Comparison of ENCODE assay signal across 10 cellular contexts in genomic region chr3:10223676-10224639, GRCh38. TPM values are rescaled to one million over a fixed set of nuclear protein-coding genes. Genes with fewer than 3 reads are reported as not detected.
DNase-seq lines count a peak whose midpoint lies in the region; ATAC-seq and TF ChIP-seq lines count a peak whose summit lies in the region.
"Had no signal": no experiment of that assay in that cellular context is flagged by ENCODE, and none has a peak within 500 bp of the region (broad histone marks: within the 10 kb centered on the region; RNA-seq: fewer than 3 reads in every experiment).

No MANE protein-coding gene starts in this region.

- no peaks in the 10 kb centered on the region for H3K27me3 Mint-ChIP-seq in activated CD8-positive, alpha-beta T cell treated with anti-CD3 and anti-CD28 coated beads for 36 hours
- H3K27me3 Mint-ChIP-seq in mesothelial cell of epicardium (ENCODE audit: low read depth) = no peaks in the 10 kb centered on the region

- no peaks in the 10 kb centered on the region for H3K9me3 Mint-ChIP-seq in activated CD8-positive, alpha-beta T cell treated with anti-CD3 and anti-CD28 coated beads for 36 hours
- H3K9me3 Mint-ChIP-seq in mesothelial cell of epicardium = no peaks in the 10 kb centered on the region
- H3K9me3 Mint-ChIP-seq: brain had no signal

- peak overlapping the region; percentile 57; the same call in 1 of the 2 replicates for H3K4ac ChIP-seq in IMR-90 (ENCODE audit: low read depth, low read length)

- H3K9me1 ChIP-seq in IMR-90 (ENCODE audit: insufficient read depth, low read length) = peaks cover 13% of the 10 kb centered on the region

- H4K91ac ChIP-seq in IMR-90 (ENCODE audit: insufficient read depth, low read depth, low read length) = no peak overlapping the region

- H3K4me1 ChIP-seq in DOHH2 (ENCODE audit: control insufficient read depth, low read length) (peaks cover 98% of the 10 kb centered on the region), IMR-90 (ENCODE audit: control insufficient read depth, insufficient read depth, low read length) (peaks cover 8% of the 10 kb centered on the region)

- H2BK20ac ChIP-seq in IMR-90 (ENCODE audit: low read depth, low read length) = 0 out of 2 replicates have a peak overlapping the region, but pooled peaks have one; percentile 50

- H3K27ac ChIP-seq in DOHH2 (ENCODE audit: low read depth, low read length) (peak overlapping the region; percentile 99), IMR-90 (ENCODE audit: insufficient read depth, low read length) (no peak overlapping the region; the same call in 1 of the 2 replicates)

- no peak overlapping the region for H2AFZ ChIP-seq in IMR-90 (replicated peaks; ENCODE audit: low read length, poor library complexity)

- H3K4me3 ChIP-seq in DOHH2 (ENCODE audit: low read length) (peak overlapping the region; percentile 25; the same call in 1 of the 2 replicates), IMR-90 (ENCODE audit: insufficient read depth, low read depth, low read length) (no peak overlapping the region)
- H3K4me3 ChIP-seq: right lobe of liver had no signal

- H4K5ac ChIP-seq in IMR-90 (ENCODE audit: low read depth, low read length) = no peak overlapping the region

- 0 out of 2 replicates have a peak overlapping the region, but pooled peaks have one; percentile 24 for H2AK5ac ChIP-seq in IMR-90 (ENCODE audit: low read depth, low read length)

- no peak overlapping the region; the same call in 2 of the 3 replicates for H2BK15ac ChIP-seq in IMR-90 (ENCODE audit: low read depth, low read length)

- POLR2A ChIA-PET in IMR-90 (lab: Charles Lee; ENCODE audit: unreplicated experiment) = no interaction called here
- POLR2A ChIA-PET in activated CD8-positive, alpha-beta T cell treated with anti-CD3 and anti-CD28 coated beads for 36 hours (lab: Charles Lee) = interaction anchor here (0.9 to 2.0 kb wide), 9 partner anchors 18 to 71 kb away, joined by 3 to 7 read pairs (median 4); partner anchors contain the start of gene TATDN2

- H3K4me2 ChIP-seq in DOHH2 (ENCODE audit: low read length) (peak overlapping the region; percentile 100), IMR-90 (ENCODE audit: low read depth, low read length) (no peak overlapping the region)

- no peak overlapping the region; a peak in 1 of 4 replicates for H4K8ac ChIP-seq in IMR-90 (ENCODE audit: low read depth in 2 of 2, low read length in 2 of 2)

- H3K9me3 ChIP-seq in DOHH2 (ENCODE audit: control insufficient read depth, insufficient read depth, low read length) (no peaks in the 10 kb centered on the region), IMR-90 (ENCODE audit: control insufficient read depth, insufficient read depth, low read length) (no peaks in the 10 kb centered on the region)
- H3K9me3 ChIP-seq: right lobe of liver had no signal

- peaks cover 11% of the 10 kb centered on the region for H3K36me3 Mint-ChIP-seq in activated CD8-positive, alpha-beta T cell treated with anti-CD3 and anti-CD28 coated beads for 36 hours (ENCODE audit: low read depth)
- peaks cover 2% of the 10 kb centered on the region for H3K36me3 Mint-ChIP-seq in mesothelial cell of epicardium

- H3K4me1 Mint-ChIP-seq in activated CD8-positive, alpha-beta T cell treated with anti-CD3 and anti-CD28 coated beads for 36 hours (ENCODE audit: low read depth) = peaks cover 60% of the 10 kb centered on the region
- peaks cover 11% of the 10 kb centered on the region for H3K4me1 Mint-ChIP-seq in mesothelial cell of epicardium

- BruUV-seq in IMR-90 (replicated peaks; lab: Mats Ljungman, UMichigan) = no TSS peak

- no peak overlapping the region for H3K56ac ChIP-seq in IMR-90 (ENCODE audit: extremely low read depth, insufficient read depth, low read length)

- no peak overlapping the region for H3K23ac ChIP-seq in IMR-90 (ENCODE audit: low read depth, low read length)

- H3K14ac ChIP-seq in IMR-90 (replicated peaks; ENCODE audit: low read depth, low read length) = no peak overlapping the region

- no peak overlapping the region for H3K18ac ChIP-seq in IMR-90 (ENCODE audit: low read depth, low read length)

- H3K36me3 ChIP-seq in DOHH2 (ENCODE audit: control insufficient read depth, low read length) = peaks cover 59% of the 10 kb centered on the region
- peaks cover 19% of the 10 kb centered on the region for H3K36me3 ChIP-seq in IMR-90 (ENCODE audit: control insufficient read depth, insufficient read depth, low read length)

- no peaks in the 10 kb centered on the region for H3K9me2 ChIP-seq in DOHH2 (replicated peaks; ENCODE audit: control insufficient read depth, low read length)

- CTCF ChIA-PET in IMR-90 (lab: Yijun Ruan, JAX) = interaction anchor here (0.9 kb wide), 1 partner anchor 82 kb away, joined by 3 read pairs; the partner anchor contains the start of gene VHL
- CTCF ChIA-PET in activated CD8-positive, alpha-beta T cell treated with anti-CD3 and anti-CD28 coated beads for 36 hours (lab: Charles Lee) = interaction anchor here (0.8 to 1.7 kb wide), 12 partner anchors 9 to 82 kb away, joined by 3 to 11 read pairs (median 4); partner anchors contain the start of genes IRAK2 and VHL

- peak overlapping the region; percentile 57 for H2AK9ac ChIP-seq in IMR-90 (replicated peaks; ENCODE audit: low read depth, low read length, poor library complexity)

- peak overlapping the region; percentile 55 for H2BK5ac ChIP-seq in IMR-90 (ENCODE audit: low read depth, low read length, poor library complexity, severe bottlenecking)

- H3K27ac Mint-ChIP-seq in activated CD8-positive, alpha-beta T cell treated with anti-CD3 and anti-CD28 coated beads for 36 hours = peak overlapping the region; percentile 36
- no peak overlapping the region for H3K27ac Mint-ChIP-seq in mesothelial cell of epicardium

- no peak overlapping the region for H3K9ac ChIP-seq in IMR-90 (ENCODE audit: low read depth, low read length)

- no peak for TF ChIP-seq POLR2A in IMR-90 (IDR thresholded peaks at IDR 0.05; ENCODE audit: low read depth, low read length)

- ATAC-seq in GM21390 (IDR thresholded peaks at IDR 0.05; ENCODE audit: unreplicated experiment) = peak; percentile 62
- ATAC-seq in IMR-90 (ENCODE audit: low read depth) = no peak
- ATAC-seq in activated CD8-positive, alpha-beta T cell treated with anti-CD3 and anti-CD28 coated beads for 36 hours = peak; percentile 31

- H3K4me3 Mint-ChIP-seq in activated CD8-positive, alpha-beta T cell treated with anti-CD3 and anti-CD28 coated beads for 36 hours = no peak overlapping the region
- no peak overlapping the region for H3K4me3 Mint-ChIP-seq in mesothelial cell of epicardium
- H3K4me3 Mint-ChIP-seq: brain had no signal

- H3F3A ChIP-seq in DOHH2 (ENCODE audit: control insufficient read depth, insufficient read depth) = peaks cover 40% of the 10 kb centered on the region

- 76% methylated on average over 3 of the region's 10 CpGs; no CpG with 5 or more reads in 1 of the 2 experiments for WGBS in IMR-90 (ENCODE audit: extremely low coverage in 2 of 2, insufficient read length in 1 of 2), 2 experiments

- dilution Hi-C loops in IMR-90 (cut with HindIII; ENCODE audit: low sequenced_read_pairs, unreplicated experiment) = no loop called here

- H2BK120ac ChIP-seq in IMR-90 (ENCODE audit: low read depth, low read length) = peak overlapping the region; percentile 34; the same call in 1 of the 2 replicates

- TF ChIP-seq RAD21 in IMR-90 (IDR thresholded peaks at IDR 0.05; ENCODE audit: low read length) = no peak

- intact Hi-C loops in IMR-90 (cut with micrococcal nuclease) = loop anchor here (2.0 to 10.0 kb wide), 2 partner anchors 291 to 509 kb away; partner anchors contain the start of gene CRELD1
- intact Hi-C loops in activated CD8-positive, alpha-beta T cell treated with anti-CD3 and anti-CD28 coated beads for 36 hours (cut with micrococcal nuclease) = loop anchor here (10.0 kb wide), 1 partner anchor 59 kb away; the partner anchor contains the start of gene IRAK2

- in situ Hi-C loops in IMR-90 (cut with MboI; ENCODE audit: low sequenced_read_pairs) = no loop called here

- H3K27me3 ChIP-seq in DOHH2 (ENCODE audit: control insufficient read depth, low read length) (no peaks in the 10 kb centered on the region), IMR-90 (ENCODE audit: control insufficient read depth, insufficient read depth, low read length) (no peaks in the 10 kb centered on the region)
- H3K27me3 ChIP-seq: right lobe of liver had no signal

- TF ChIP-seq CTCF in DOHH2 (IDR thresholded peaks at IDR 0.05; ENCODE audit: low read depth, low read length, poor library complexity, severe bottlenecking) = no peak
- no peak for TF ChIP-seq CTCF in IMR-90 (conservative IDR thresholded peaks at IDR 0.05; ENCODE audit: low read depth, low read length)
- TF ChIP-seq CTCF in activated CD8-positive, alpha-beta T cell treated with anti-CD3 and anti-CD28 coated beads for 36 hours (IDR thresholded peaks at IDR 0.05) = no peak
- no peak for TF ChIP-seq CTCF in mesothelial cell of epicardium (IDR thresholded peaks at IDR 0.05; ENCODE audit: unreplicated experiment)

- DNase-seq in IMR-90 (no peak), kidney glomerular epithelial cell (lab: John Stamatoyannopoulos, UW) (no peak), mesothelial cell of epicardium (ENCODE audit: low spot score in 2 of 2, unreplicated experiment in 2 of 2) (no peak), NCI-H510A treated with DMSO at 0.1 percent for 48 hours (lab: John Stamatoyannopoulos, UW) (no peak)
- DNase-seq in activated CD8-positive, alpha-beta T cell treated with anti-CD3 and anti-CD28 coated beads for 36 hours = peak; percentile 66
- DNase-seq in stimulated activated CD8-positive, alpha-beta memory T cell treated with anti-CD3 and anti-CD28 coated beads, Interleukin-7, amount 100 ng/mL, for 4 hours (ENCODE audit: low read depth in 2 of 2) = peak; percentile 10 to 37

- H3K79me1 ChIP-seq in IMR-90 (ENCODE audit: low read depth in 1 of 2, low read length in 2 of 2) = peaks cover 3 to 17% of the 10 kb centered on the region in 2 experiments; a peak in 2 of 4 replicates

- 0 out of 2 replicates have a peak, but pooled peaks cover 2% of the 10 kb centered on the region for H3K79me2 ChIP-seq in DOHH2 (ENCODE audit: control insufficient read depth, low read length)

- no peaks in the 10 kb centered on the region for H4K20me1 ChIP-seq in DOHH2 (ENCODE audit: control insufficient read depth, insufficient read depth, low read depth, low read length)
- no peaks in the 10 kb centered on the region for H4K20me1 ChIP-seq in IMR-90 (ENCODE audit: insufficient read depth, low read length)

RNA-seq across cellular contexts. Expression of gene TATDN2, which starts 24.3 kb away (rescaled TPM):
- total RNA-seq in IMR-90 (2012; rRNA removed) (7.8 and 9.0 TPM in 2 replicates), mesothelial cell of epicardium (38.7 to 40.6 TPM (median 40.2 TPM) in 3 replicates)
- 15.0 and 18.8 TPM in 2 replicates for polyA plus RNA-seq in IMR-90 (2012; rRNA removed)
- polyA plus RNA-seq in IMR-90 (2012; cell fraction: cytosol; rRNA removed) = 9.1 and 10.1 TPM in 2 replicates
- polyA plus RNA-seq in IMR-90 (2012; cell fraction: nucleus; rRNA removed; ENCODE audit: low replicate concordance) = 11.1 and 22.6 TPM in 2 replicates
- 10 to 100 TPM; 37.1 to 38.5 TPM for total RNA-seq in activated CD8-positive, alpha-beta T cell treated with anti-CD3 and anti-CD28 coated beads for 36 hours

RNA-seq across cellular contexts. Expression of gene IRAK2, which starts 59.2 kb away (rescaled TPM):
- total RNA-seq in IMR-90 (2012; rRNA removed) (8.1 and 8.6 TPM in 2 replicates), mesothelial cell of epicardium (0.69 to 0.97 TPM (median 0.77 TPM) in 3 replicates)
- 6.9 and 7.8 TPM in 2 replicates for polyA plus RNA-seq in IMR-90 (2012; rRNA removed)
- 5.1 and 6.1 TPM in 2 replicates for polyA plus RNA-seq in IMR-90 (2012; cell fraction: cytosol; rRNA removed)
- polyA plus RNA-seq in IMR-90 (2012; cell fraction: nucleus; rRNA removed; ENCODE audit: low replicate concordance) = 4.2 and 6.2 TPM in 2 replicates
- total RNA-seq in activated CD8-positive, alpha-beta T cell treated with anti-CD3 and anti-CD28 coated beads for 36 hours = 1 to 10 TPM; 3.0 TPM

Comparison
In these comparisons a context has a peak if more than half of its experiments do, and no peak if none do; other contexts are left out.
1. DNase-seq: peak in activated CD8-positive, alpha-beta T cell treated with anti-CD3 and anti-CD28 coated beads for 36 hours (single experiment) and stimulated activated CD8-positive, alpha-beta memory T cell treated with anti-CD3 and anti-CD28 coated beads, Interleukin-7, amount 100 ng/mL, for 4 hours (2 of 2); none in IMR-90 (single experiment), kidney glomerular epithelial cell (single experiment), mesothelial cell of epicardium (0 of 2) and NCI-H510A treated with DMSO at 0.1 percent for 48 hours (single experiment).